29 cellular contexts compared by ENCODE assay signal in the genomic region with DNA sequence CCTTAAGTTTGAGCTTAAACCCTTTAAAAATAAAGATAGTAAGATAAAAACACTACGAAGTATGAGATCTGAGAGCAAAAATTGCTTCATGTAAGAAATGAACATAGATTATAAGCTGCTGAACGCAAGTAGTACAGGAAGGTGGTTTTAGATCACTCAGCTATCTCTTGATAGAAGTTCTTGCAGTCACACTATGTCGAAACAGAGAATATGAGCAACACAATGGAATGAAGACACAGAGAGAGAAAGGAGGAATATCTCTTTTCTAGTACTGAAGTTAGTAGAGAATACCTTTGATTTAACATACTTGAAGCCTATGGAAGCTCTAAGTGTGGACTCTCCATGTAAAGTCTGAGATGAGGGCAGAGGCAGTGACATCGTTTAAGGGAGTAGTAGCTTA.
DNase-seq lines count a peak whose midpoint lies in the region; ATAC-seq and TF ChIP-seq lines count a peak whose summit lies in the region.
"Had no signal": no experiment of that assay in that cellular context is flagged by ENCODE, and none has a peak within 500 bp of the region (broad histone marks: within the 10 kb centered on the region; RNA-seq: fewer than 3 reads in every experiment).

No MANE protein-coding gene starts in this region.

- H3K27me3 Mint-ChIP-seq in endothelial cell (ENCODE audit: unreplicated experiment) = no peaks in the 10 kb centered on the region
- H3K27me3 Mint-ChIP-seq: activated CD4-positive, alpha-beta memory T cell treated with anti-CD3 and anti-CD28 coated beads for 36 hours; natural killer cell treated with Interleukin-12 subunit alpha and Interleukin-12 subunit beta and Interleukin-15 and Interleukin-18, amount 100 ng/mL, for 72 hours had no signal

- no peak overlapping the region for H3K4me3 Mint-ChIP-seq in endothelial cell (ENCODE audit: unreplicated experiment)
- H3K4me3 Mint-ChIP-seq: activated CD4-positive, alpha-beta memory T cell treated with anti-CD3 and anti-CD28 coated beads for 36 hours; activated naive CD4-positive, alpha-beta T cell treated with anti-CD3 and anti-CD28 coated beads for 36 hours; CD14-positive monocyte; HFFc6; natural killer cell treated with Interleukin-12 subunit alpha and Interleukin-12 subunit beta and Interleukin-15 and Interleukin-18, amount 100 ng/mL, for 72 hours; stimulated activated effector memory CD8-positive, alpha-beta T cell treated with anti-CD3 and anti-CD28 coated beads, Interleukin-12 subunit alpha, Interleukin-12 subunit beta, amount 100 ng/mL, for 72 hours had no signal

- no peaks in the 10 kb centered on the region for H3K36me3 Mint-ChIP-seq in endothelial cell (ENCODE audit: low read depth, unreplicated experiment)
- H3K36me3 Mint-ChIP-seq: activated CD4-positive, alpha-beta memory T cell treated with anti-CD3 and anti-CD28 coated beads for 36 hours; natural killer cell treated with Interleukin-12 subunit alpha and Interleukin-12 subunit beta and Interleukin-15 and Interleukin-18, amount 100 ng/mL, for 72 hours; stimulated activated effector memory CD8-positive, alpha-beta T cell treated with anti-CD3 and anti-CD28 coated beads, Interleukin-12 subunit alpha, Interleukin-12 subunit beta, amount 100 ng/mL, for 72 hours had no signal

- peaks cover 21% of the 10 kb centered on the region for H3K4me1 Mint-ChIP-seq in endothelial cell (ENCODE audit: unreplicated experiment)

- H3K27ac ChIP-seq in VCaP = peak overlapping the region; percentile 99
- H3K27ac ChIP-seq: colonic mucosa, heart right ventricle, SK-N-MC, upper lobe of left lung had no signal

- peak; percentile 17 for DNase-seq in LHCN-M2 (ENCODE audit: low read depth)
- DNase-seq in epithelial cell of esophagus (ENCODE audit: low read depth) = peak; percentile 59
- peak; percentile 68 for DNase-seq in superior temporal gyrus (ENCODE audit: extremely low spot score)
- no peak for DNase-seq in endothelial cell (ENCODE audit: low spot score)
- no peak for DNase-seq in 8988T
- DNase-seq: activated CD4-positive, alpha-beta memory T cell treated with anti-CD3 and anti-CD28 coated beads for 36 hours; activated naive CD4-positive, alpha-beta T cell treated with anti-CD3 and anti-CD28 coated beads for 36 hours; colonic mucosa; DMS79; effector CD8-positive, alpha-beta T cell; GF-D8; heart right ventricle; HFFc6; kidney; MG63; NCI-H1417 treated with DMSO at 0.1 percent for 48 hours; NCI-H2081; NCI-H526 treated with DMSO at 0.1 percent for 48 hours; occipital lobe; PC-3; T-helper 1 cell; upper lobe of left lung had no signal

- no peaks in the 10 kb centered on the region for H3K9me3 Mint-ChIP-seq in endothelial cell (ENCODE audit: unreplicated experiment)
- H3K9me3 Mint-ChIP-seq: activated CD4-positive, alpha-beta memory T cell treated with anti-CD3 and anti-CD28 coated beads for 36 hours; activated naive CD4-positive, alpha-beta T cell treated with anti-CD3 and anti-CD28 coated beads for 36 hours; CD14-positive monocyte; HFFc6; natural killer cell treated with Interleukin-12 subunit alpha and Interleukin-12 subunit beta and Interleukin-15 and Interleukin-18, amount 100 ng/mL, for 72 hours; stimulated activated effector memory CD8-positive, alpha-beta T cell treated with anti-CD3 and anti-CD28 coated beads, Interleukin-12 subunit alpha, Interleukin-12 subunit beta, amount 100 ng/mL, for 72 hours had no signal

- TF ChIP-seq CTCF in VCaP (conservative IDR thresholded peaks at IDR 0.05) (no peak), epithelial cell of esophagus (IDR thresholded peaks at IDR 0.05; ENCODE audit: insufficient read depth, low read depth, low read length, missing control alignments) (no peak), endothelial cell (IDR thresholded peaks at IDR 0.05; ENCODE audit: unreplicated experiment) (no peak)

- no peak for ATAC-seq in HG02852 (IDR thresholded peaks at IDR 0.05; ENCODE audit: unreplicated experiment)
- ATAC-seq: heart right ventricle; K562; natural killer cell treated with Interleukin-12 subunit alpha and Interleukin-12 subunit beta and Interleukin-15 and Interleukin-18, amount 100 ng/mL, for 72 hours; PC-3 had no signal

- H3K4me3 ChIP-seq in epithelial cell of esophagus (ENCODE audit: low read length) = no peak overlapping the region
- H3K4me3 ChIP-seq: colonic mucosa, heart right ventricle, K562, MG63, SK-N-MC, upper lobe of left lung had no signal

- H3K27ac Mint-ChIP-seq in endothelial cell (ENCODE audit: unreplicated experiment) = no peak overlapping the region
- H3K27ac Mint-ChIP-seq: activated CD4-positive, alpha-beta memory T cell treated with anti-CD3 and anti-CD28 coated beads for 36 hours; activated naive CD4-positive, alpha-beta T cell treated with anti-CD3 and anti-CD28 coated beads for 36 hours; HFFc6; natural killer cell treated with Interleukin-12 subunit alpha and Interleukin-12 subunit beta and Interleukin-15 and Interleukin-18, amount 100 ng/mL, for 72 hours; stimulated activated effector memory CD8-positive, alpha-beta T cell treated with anti-CD3 and anti-CD28 coated beads, Interleukin-12 subunit alpha, Interleukin-12 subunit beta, amount 100 ng/mL, for 72 hours had no signal

Comparison
In these comparisons a context has a peak if more than half of its experiments do, and no peak if none do; other contexts are left out.
1. DNase-seq: peak in LHCN-M2 (single experiment), epithelial cell of esophagus (single experiment) and superior temporal gyrus (single experiment); none in endothelial cell (single experiment) and 8988T (single experiment).